Comparison of ENCODE assay signal across 22 cellular contexts in the genomic region with DNA sequence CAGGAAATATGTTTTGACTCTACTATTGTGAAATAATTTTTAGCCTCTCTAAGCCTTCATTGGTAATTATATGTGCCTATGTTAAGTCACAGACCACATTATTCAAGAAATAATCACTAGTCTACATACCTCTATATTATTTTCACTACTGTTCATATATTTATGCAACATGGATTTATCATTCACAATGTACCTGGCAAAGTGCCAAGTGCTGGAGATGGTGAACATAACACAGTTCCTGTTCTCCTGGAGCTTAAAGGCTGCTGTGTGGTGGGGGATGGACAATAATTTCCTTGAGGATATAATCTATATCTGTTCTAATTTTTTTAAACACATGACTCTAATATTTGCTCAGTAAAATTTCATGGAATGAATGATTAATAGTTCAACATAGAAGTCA.
"Had no signal": no experiment of that assay in that cellular context is flagged by ENCODE, and none has a peak within 500 bp of the region (broad histone marks: within the 10 kb centered on the region; RNA-seq: fewer than 3 reads in every experiment).

No MANE protein-coding gene starts in this region.

- H3K4me2 ChIP-seq: neural progenitor cell had no signal

- H3K36me3 ChIP-seq: esophagus squamous epithelium, neural progenitor cell, right atrium auricular region, sigmoid colon, stomach, thyroid gland, vagina had no signal

- H3K9me3 ChIP-seq: esophagus squamous epithelium, right atrium auricular region, sigmoid colon, stomach, thyroid gland, vagina had no signal

- H3K79me2 ChIP-seq: parathyroid adenoma had no signal

- H3K4me3 Mint-ChIP-seq: effector memory CD8-positive, alpha-beta T cell; naive thymus-derived CD4-positive, alpha-beta T cell; nephron; neural progenitor cell; stimulated activated effector memory CD8-positive, alpha-beta T cell treated with anti-CD3 and anti-CD28 coated beads, Interleukin-12 subunit alpha, Interleukin-12 subunit beta, amount 100 ng/mL, for 72 hours had no signal

- H3K36me3 Mint-ChIP-seq: naive thymus-derived CD4-positive, alpha-beta T cell; neural progenitor cell; stimulated activated effector memory CD8-positive, alpha-beta T cell treated with anti-CD3 and anti-CD28 coated beads, Interleukin-12 subunit alpha, Interleukin-12 subunit beta, amount 100 ng/mL, for 72 hours had no signal

- H3K27ac Mint-ChIP-seq: effector memory CD8-positive, alpha-beta T cell; naive thymus-derived CD4-positive, alpha-beta T cell; nephron; neural progenitor cell; progenitor cell of endocrine pancreas; stimulated activated effector memory CD8-positive, alpha-beta T cell treated with anti-CD3 and anti-CD28 coated beads, Interleukin-12 subunit alpha, Interleukin-12 subunit beta, amount 100 ng/mL, for 72 hours had no signal

- H3K27ac ChIP-seq: esophagus squamous epithelium, neural progenitor cell, parathyroid adenoma, right atrium auricular region, sigmoid colon, stomach, thyroid gland, vagina had no signal

- H3K27me3 Mint-ChIP-seq: effector memory CD8-positive, alpha-beta T cell; naive thymus-derived CD4-positive, alpha-beta T cell; progenitor cell of endocrine pancreas had no signal

- ATAC-seq: effector memory CD8-positive, alpha-beta T cell; naive thymus-derived CD4-positive, alpha-beta T cell; stimulated activated effector memory CD8-positive, alpha-beta T cell treated with anti-CD3 and anti-CD28 coated beads, Interleukin-12 subunit alpha, Interleukin-12 subunit beta, amount 100 ng/mL, for 72 hours had no signal

- H3K9ac ChIP-seq: neural progenitor cell, parathyroid adenoma had no signal

- H3K4me1 ChIP-seq: esophagus squamous epithelium, neural progenitor cell, parathyroid adenoma, right atrium auricular region, sigmoid colon, stomach, thyroid gland, vagina had no signal

- DNase-seq: cortex of kidney; effector memory CD8-positive, alpha-beta T cell; erythroblast; esophagus squamous epithelium; mesendoderm; midbrain; naive thymus-derived CD4-positive, alpha-beta T cell; sigmoid colon; stimulated activated CD4-positive, alpha-beta T cell treated with anti-CD3 and anti-CD28 coated beads, Interleukin-2, amount 100 ng/mL, for 24 hours; stimulated activated CD4-positive, alpha-beta T cell treated with anti-CD3 and anti-CD28 coated beads, Interleukin-4, amount 100 ng/mL, for 24 hours; stimulated activated naive CD4-positive, alpha-beta T cell treated with Interleukin-2 at 50 U/mL for 16 hours; stomach; thyroid gland; trophoblast cell had no signal

- H3K27me3 ChIP-seq: esophagus squamous epithelium, neural progenitor cell, right atrium auricular region, sigmoid colon, stomach, thyroid gland, vagina had no signal

- H2AFZ ChIP-seq: neural progenitor cell, parathyroid adenoma had no signal

- H3K4me3 ChIP-seq: esophagus squamous epithelium, lung, neural progenitor cell, right atrium auricular region, sigmoid colon, stomach, thyroid gland, vagina had no signal

- H3K4me1 Mint-ChIP-seq: naive thymus-derived CD4-positive, alpha-beta T cell; nephron; neural progenitor cell; stimulated activated effector memory CD8-positive, alpha-beta T cell treated with anti-CD3 and anti-CD28 coated beads, Interleukin-12 subunit alpha, Interleukin-12 subunit beta, amount 100 ng/mL, for 72 hours had no signal
